7 cellular contexts compared by ENCODE assay signal in the genomic region with DNA sequence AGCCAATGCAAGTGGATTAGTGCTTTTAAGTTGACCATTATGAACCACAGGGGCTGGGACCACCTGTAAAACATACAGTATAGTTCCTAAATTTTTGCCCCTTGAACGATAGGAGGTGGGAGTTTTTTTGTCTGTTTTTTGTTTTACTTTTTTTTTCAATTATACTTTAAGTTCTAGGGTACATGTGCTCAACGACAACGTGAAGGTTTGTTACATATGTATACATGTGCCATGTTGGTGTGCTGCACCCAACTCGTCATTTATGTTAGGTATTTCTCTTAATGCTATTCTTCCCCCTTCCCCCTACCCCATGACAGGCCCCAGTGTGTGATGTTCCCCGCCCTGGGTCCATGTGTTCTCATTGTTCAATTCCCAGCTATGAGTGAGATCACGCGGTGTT.
"Had no signal": no experiment of that assay in that cellular context is flagged by ENCODE, and none has a peak within 500 bp of the region (broad histone marks: within the 10 kb centered on the region; RNA-seq: fewer than 3 reads in every experiment).

No MANE protein-coding gene starts in this region.

- H3K4me3 ChIP-seq: K562 had no signal

- H3K4me2 ChIP-seq: KMS-11 had no signal

- FAIRE-seq: HTR-8/SVneo, K562 had no signal

- H3K27ac ChIP-seq: HL-60, KMS-11 had no signal

- DNase-seq: IMR-90, KBM-7, KG1 had no signal

- H3K9ac ChIP-seq: KMS-11 had no signal

- ATAC-seq: K562 had no signal
